2 cellular contexts compared by ENCODE assay signal in the genomic region with DNA sequence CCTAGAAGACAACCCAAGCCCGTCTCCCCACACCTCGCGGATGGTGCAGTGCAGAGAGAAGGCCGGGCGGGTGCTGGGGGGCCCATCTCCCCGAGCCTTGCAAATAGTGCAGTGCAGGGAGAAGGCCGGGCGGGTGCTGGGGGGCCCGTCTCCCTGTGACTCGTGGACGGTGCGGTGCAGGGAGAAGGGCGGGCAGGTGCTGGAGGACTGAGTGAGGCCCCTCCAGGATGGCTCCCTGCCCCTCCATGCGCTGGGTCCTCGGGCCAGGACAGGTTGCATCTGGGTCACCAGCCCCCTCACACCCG.
TF ChIP-seq lines count a peak whose summit lies in the region.

No MANE protein-coding gene starts in this region.

TF ChIP-seq in SK-N-SH, 30 proteins besides CTCF, POLR2A, EP300 and RAD21 (continued from another document):
- TF ChIP-seq EZH2phosphoT487 (IDR thresholded peaks at IDR 0.05; ENCODE audit: borderline replicate concordance, low read depth) (no peak), TCF12 (IDR thresholded peaks at IDR 0.05) (no peak), YY1 (IDR thresholded peaks at IDR 0.05; ENCODE audit: low read depth) (no peak), PBX3 (IDR thresholded peaks at IDR 0.05) (no peak), SIN3A (IDR thresholded peaks at IDR 0.05; ENCODE audit: borderline replicate concordance, low read depth, low read length) (no peak), RFX5 (IDR thresholded peaks at IDR 0.05; ENCODE audit: low read length) (no peak), REST (IDR thresholded peaks at IDR 0.05; ENCODE audit: low read depth, low read length) (no peak), MAX (IDR thresholded peaks at IDR 0.05; ENCODE audit: low read depth) (no peak), GABPA (IDR thresholded peaks at IDR 0.05; ENCODE audit: low read depth) (no peak), GATA2 (CRISPR knock-in tag; IDR thresholded peaks at IDR 0.05) (no peak), USF1 (IDR thresholded peaks at IDR 0.05; ENCODE audit: borderline replicate concordance, low read depth) (no peak), FOXJ3 (CRISPR knock-in tag; IDR thresholded peaks at IDR 0.05) (no peak), SMC3 (IDR thresholded peaks at IDR 0.05; ENCODE audit: low read depth, low read length) (no peak), POLR2AphosphoS5 (IDR thresholded peaks at IDR 0.05; ENCODE audit: low read depth, low read length) (no peak), ELF1 (IDR thresholded peaks at IDR 0.05) (no peak)

TF ChIP-seq in SK-N-SH treated with all-trans-retinoic acid at 6 μM for 48 hours, 23 proteins besides CTCF, POLR2A, EP300 and RAD21 (continued from another document):
- TF ChIP-seq ZNF8 (CRISPR knock-in tag; IDR thresholded peaks at IDR 0.05), result no peak
